1 cellular context compared by ENCODE assay signal in the genomic region with DNA sequence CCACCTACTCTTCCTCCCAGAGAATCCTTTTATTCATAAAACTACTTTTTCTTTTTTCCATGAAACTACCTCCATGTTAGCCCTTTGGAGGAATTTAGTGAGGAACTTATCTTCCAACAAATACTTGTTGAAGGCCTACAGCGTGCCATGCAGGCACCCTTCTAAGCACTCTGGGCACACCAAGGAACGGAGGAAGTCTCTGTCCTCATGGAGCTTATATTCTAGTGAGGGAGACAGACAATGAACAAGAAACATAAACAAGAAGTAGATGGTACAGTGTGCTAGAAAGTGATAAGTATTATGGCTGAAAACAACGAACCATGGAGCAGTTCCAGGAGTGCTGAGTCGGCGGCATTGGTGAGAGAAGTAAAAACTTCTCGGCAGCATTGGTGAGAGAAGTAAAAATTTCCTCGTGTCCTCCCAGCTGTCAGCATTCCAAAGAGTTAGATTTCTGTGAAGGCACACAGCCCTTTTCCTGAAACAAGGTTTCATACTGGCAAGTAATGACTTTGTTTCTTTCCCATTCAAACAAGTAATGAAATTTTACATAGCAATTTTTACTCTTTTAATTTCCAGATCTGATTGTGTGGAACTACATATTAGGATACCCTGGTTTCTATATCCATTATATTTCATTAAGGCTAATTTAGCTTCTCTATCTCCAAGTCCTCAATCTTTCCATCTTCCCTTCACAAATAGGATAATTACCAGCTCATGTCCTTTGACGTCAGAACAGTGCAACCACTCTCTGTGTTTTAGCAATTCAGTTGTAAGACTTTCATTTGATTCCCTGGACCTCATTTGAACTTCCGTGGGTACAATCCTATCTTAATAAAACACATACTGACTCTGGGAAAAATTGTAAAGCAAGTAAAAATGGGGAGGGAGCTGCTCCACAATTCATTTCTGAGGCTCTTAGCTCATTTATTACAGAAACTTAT.
TF ChIP-seq lines count a peak whose summit lies in the region.

No MANE protein-coding gene starts in this region.

TF ChIP-seq in WTC11, 78 proteins besides CTCF, POLR2A, EP300 and RAD21 (continued from another document):
- TF ChIP-seq, protein P1, sequence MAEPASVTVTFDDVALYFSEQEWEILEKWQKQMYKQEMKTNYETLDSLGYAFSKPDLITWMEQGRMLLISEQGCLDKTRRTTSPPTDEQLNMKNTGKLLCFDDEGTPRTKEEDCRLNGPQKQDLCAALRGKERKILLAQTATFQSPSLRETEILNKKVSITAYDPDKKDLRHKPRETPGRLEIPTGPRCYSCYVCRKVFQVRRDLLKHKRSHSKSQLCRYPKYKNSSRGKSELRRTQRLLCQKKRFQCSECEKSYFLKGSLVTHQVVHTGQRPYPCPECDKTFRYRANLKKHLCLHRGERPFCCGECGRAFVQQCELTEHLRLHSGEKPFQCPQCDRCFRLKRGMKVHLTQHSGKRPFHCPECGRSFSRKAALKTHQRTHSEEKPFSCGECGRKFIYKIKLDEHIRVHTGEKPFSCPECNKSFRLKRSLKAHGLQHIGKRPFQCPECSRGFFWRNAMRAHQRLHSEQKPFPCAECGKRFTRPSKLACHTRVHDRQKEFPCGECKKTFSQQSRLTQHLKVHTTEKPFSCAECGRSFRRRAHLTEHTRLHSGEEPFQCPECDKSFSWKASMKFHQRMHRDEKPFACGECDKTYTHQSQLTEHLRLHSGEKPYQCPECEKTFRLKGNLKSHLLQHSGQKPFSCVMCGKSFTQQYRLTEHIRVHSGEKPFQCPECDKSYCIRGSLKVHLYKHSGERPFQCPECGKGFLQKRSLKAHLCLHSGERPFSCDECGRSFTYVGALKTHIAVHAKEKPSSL (CRISPR knock-in tag; conservative IDR thresholded peaks at IDR 0.05) = no peak
- TF ChIP-seq ZNF423 (CRISPR knock-in tag; IDR thresholded peaks at IDR 0.05) (no peak), ZNF219 (CRISPR knock-in tag; IDR thresholded peaks at IDR 0.05; ENCODE audit: borderline replicate concordance) (no peak), IRF2 (CRISPR knock-in tag; IDR thresholded peaks at IDR 0.05; ENCODE audit: borderline replicate concordance, low read depth) (no peak), FOXJ3 (CRISPR knock-in tag; IDR thresholded peaks at IDR 0.05; ENCODE audit: borderline replicate concordance) (no peak), EMX1 (CRISPR knock-in tag; IDR thresholded peaks at IDR 0.05) (no peak), JUN (CRISPR knock-in tag; IDR thresholded peaks at IDR 0.05) (no peak), SMAD3 (CRISPR knock-in tag; IDR thresholded peaks at IDR 0.05; ENCODE audit: borderline replicate concordance) (no peak), JAZF1 (CRISPR knock-in tag; IDR thresholded peaks at IDR 0.05) (no peak), ZNF396 (CRISPR knock-in tag; IDR thresholded peaks at IDR 0.05; ENCODE audit: borderline replicate concordance) (no peak)
- TF ChIP-seq, protein P2, sequence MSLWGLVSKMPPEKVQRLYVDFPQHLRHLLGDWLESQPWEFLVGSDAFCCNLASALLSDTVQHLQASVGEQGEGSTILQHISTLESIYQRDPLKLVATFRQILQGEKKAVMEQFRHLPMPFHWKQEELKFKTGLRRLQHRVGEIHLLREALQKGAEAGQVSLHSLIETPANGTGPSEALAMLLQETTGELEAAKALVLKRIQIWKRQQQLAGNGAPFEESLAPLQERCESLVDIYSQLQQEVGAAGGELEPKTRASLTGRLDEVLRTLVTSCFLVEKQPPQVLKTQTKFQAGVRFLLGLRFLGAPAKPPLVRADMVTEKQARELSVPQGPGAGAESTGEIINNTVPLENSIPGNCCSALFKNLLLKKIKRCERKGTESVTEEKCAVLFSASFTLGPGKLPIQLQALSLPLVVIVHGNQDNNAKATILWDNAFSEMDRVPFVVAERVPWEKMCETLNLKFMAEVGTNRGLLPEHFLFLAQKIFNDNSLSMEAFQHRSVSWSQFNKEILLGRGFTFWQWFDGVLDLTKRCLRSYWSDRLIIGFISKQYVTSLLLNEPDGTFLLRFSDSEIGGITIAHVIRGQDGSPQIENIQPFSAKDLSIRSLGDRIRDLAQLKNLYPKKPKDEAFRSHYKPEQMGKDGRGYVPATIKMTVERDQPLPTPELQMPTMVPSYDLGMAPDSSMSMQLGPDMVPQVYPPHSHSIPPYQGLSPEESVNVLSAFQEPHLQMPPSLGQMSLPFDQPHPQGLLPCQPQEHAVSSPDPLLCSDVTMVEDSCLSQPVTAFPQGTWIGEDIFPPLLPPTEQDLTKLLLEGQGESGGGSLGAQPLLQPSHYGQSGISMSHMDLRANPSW (CRISPR knock-in tag; conservative IDR thresholded peaks at IDR 0.05; ENCODE audit: low read depth) = no peak
- TF ChIP-seq, protein P3, sequence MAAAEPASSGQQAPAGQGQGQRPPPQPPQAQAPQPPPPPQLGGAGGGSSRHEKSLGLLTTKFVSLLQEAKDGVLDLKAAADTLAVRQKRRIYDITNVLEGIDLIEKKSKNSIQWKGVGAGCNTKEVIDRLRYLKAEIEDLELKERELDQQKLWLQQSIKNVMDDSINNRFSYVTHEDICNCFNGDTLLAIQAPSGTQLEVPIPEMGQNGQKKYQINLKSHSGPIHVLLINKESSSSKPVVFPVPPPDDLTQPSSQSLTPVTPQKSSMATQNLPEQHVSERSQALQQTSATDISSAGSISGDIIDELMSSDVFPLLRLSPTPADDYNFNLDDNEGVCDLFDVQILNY (CRISPR knock-in tag; IDR thresholded peaks at IDR 0.05) = no peak
- TF ChIP-seq, protein P4, sequence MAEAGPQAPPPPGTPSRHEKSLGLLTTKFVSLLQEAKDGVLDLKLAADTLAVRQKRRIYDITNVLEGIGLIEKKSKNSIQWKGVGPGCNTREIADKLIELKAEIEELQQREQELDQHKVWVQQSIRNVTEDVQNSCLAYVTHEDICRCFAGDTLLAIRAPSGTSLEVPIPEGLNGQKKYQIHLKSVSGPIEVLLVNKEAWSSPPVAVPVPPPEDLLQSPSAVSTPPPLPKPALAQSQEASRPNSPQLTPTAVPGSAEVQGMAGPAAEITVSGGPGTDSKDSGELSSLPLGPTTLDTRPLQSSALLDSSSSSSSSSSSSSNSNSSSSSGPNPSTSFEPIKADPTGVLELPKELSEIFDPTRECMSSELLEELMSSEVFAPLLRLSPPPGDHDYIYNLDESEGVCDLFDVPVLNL (CRISPR knock-in tag; IDR thresholded peaks at IDR 0.05; ENCODE audit: borderline replicate concordance, low read depth) = no peak
- TF ChIP-seq, protein P5, sequence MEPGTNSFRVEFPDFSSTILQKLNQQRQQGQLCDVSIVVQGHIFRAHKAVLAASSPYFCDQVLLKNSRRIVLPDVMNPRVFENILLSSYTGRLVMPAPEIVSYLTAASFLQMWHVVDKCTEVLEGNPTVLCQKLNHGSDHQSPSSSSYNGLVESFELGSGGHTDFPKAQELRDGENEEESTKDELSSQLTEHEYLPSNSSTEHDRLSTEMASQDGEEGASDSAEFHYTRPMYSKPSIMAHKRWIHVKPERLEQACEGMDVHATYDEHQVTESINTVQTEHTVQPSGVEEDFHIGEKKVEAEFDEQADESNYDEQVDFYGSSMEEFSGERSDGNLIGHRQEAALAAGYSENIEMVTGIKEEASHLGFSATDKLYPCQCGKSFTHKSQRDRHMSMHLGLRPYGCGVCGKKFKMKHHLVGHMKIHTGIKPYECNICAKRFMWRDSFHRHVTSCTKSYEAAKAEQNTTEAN (CRISPR knock-in tag; IDR thresholded peaks at IDR 0.05) = no peak
- TF ChIP-seq, protein P6, sequence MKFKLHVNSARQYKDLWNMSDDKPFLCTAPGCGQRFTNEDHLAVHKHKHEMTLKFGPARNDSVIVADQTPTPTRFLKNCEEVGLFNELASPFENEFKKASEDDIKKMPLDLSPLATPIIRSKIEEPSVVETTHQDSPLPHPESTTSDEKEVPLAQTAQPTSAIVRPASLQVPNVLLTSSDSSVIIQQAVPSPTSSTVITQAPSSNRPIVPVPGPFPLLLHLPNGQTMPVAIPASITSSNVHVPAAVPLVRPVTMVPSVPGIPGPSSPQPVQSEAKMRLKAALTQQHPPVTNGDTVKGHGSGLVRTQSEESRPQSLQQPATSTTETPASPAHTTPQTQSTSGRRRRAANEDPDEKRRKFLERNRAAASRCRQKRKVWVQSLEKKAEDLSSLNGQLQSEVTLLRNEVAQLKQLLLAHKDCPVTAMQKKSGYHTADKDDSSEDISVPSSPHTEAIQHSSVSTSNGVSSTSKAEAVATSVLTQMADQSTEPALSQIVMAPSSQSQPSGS (CRISPR knock-in tag; IDR thresholded peaks at IDR 0.05; ENCODE audit: borderline replicate concordance, low read depth) = no peak
- TF ChIP-seq, protein P7, sequence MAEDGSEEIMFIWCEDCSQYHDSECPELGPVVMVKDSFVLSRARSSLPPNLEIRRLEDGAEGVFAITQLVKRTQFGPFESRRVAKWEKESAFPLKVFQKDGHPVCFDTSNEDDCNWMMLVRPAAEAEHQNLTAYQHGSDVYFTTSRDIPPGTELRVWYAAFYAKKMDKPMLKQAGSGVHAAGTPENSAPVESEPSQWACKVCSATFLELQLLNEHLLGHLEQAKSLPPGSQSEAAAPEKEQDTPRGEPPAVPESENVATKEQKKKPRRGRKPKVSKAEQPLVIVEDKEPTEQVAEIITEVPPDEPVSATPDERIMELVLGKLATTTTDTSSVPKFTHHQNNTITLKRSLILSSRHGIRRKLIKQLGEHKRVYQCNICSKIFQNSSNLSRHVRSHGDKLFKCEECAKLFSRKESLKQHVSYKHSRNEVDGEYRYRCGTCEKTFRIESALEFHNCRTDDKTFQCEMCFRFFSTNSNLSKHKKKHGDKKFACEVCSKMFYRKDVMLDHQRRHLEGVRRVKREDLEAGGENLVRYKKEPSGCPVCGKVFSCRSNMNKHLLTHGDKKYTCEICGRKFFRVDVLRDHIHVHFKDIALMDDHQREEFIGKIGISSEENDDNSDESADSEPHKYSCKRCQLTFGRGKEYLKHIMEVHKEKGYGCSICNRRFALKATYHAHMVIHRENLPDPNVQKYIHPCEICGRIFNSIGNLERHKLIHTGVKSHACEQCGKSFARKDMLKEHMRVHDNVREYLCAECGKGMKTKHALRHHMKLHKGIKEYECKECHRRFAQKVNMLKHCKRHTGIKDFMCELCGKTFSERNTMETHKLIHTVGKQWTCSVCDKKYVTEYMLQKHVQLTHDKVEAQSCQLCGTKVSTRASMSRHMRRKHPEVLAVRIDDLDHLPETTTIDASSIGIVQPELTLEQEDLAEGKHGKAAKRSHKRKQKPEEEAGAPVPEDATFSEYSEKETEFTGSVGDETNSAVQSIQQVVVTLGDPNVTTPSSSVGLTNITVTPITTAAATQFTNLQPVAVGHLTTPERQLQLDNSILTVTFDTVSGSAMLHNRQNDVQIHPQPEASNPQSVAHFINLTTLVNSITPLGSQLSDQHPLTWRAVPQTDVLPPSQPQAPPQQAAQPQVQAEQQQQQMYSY (CRISPR knock-in tag; IDR thresholded peaks at IDR 0.05) = no peak
- TF ChIP-seq, protein P8, sequence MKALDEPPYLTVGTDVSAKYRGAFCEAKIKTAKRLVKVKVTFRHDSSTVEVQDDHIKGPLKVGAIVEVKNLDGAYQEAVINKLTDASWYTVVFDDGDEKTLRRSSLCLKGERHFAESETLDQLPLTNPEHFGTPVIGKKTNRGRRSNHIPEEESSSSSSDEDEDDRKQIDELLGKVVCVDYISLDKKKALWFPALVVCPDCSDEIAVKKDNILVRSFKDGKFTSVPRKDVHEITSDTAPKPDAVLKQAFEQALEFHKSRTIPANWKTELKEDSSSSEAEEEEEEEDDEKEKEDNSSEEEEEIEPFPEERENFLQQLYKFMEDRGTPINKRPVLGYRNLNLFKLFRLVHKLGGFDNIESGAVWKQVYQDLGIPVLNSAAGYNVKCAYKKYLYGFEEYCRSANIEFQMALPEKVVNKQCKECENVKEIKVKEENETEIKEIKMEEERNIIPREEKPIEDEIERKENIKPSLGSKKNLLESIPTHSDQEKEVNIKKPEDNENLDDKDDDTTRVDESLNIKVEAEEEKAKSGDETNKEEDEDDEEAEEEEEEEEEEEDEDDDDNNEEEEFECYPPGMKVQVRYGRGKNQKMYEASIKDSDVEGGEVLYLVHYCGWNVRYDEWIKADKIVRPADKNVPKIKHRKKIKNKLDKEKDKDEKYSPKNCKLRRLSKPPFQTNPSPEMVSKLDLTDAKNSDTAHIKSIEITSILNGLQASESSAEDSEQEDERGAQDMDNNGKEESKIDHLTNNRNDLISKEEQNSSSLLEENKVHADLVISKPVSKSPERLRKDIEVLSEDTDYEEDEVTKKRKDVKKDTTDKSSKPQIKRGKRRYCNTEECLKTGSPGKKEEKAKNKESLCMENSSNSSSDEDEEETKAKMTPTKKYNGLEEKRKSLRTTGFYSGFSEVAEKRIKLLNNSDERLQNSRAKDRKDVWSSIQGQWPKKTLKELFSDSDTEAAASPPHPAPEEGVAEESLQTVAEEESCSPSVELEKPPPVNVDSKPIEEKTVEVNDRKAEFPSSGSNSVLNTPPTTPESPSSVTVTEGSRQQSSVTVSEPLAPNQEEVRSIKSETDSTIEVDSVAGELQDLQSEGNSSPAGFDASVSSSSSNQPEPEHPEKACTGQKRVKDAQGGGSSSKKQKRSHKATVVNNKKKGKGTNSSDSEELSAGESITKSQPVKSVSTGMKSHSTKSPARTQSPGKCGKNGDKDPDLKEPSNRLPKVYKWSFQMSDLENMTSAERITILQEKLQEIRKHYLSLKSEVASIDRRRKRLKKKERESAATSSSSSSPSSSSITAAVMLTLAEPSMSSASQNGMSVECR (CRISPR knock-in tag; IDR thresholded peaks at IDR 0.05; ENCODE audit: borderline replicate concordance) = no peak
